12 cellular contexts compared by ENCODE assay signal in genomic region chr1:36174716-36175115, GRCh38. TPM values are rescaled to one million over a fixed set of nuclear protein-coding genes. Genes with fewer than 3 reads are reported as not detected.
A peak's percentile ranks its signal among the peaks of the same experiment; 100 is the strongest.
DNase-seq lines count a peak whose midpoint lies in the region; ATAC-seq, FAIRE-seq and TF ChIP-seq lines count a peak whose summit lies in the region.
"Had no signal": no experiment of that assay in that cellular context is flagged by ENCODE, and none has a peak within 500 bp of the region (broad histone marks: within the 10 kb centered on the region; RNA-seq: fewer than 3 reads in every experiment).

No MANE protein-coding gene starts in this region.

- TF ChIP-seq CTCF in heart left ventricle (IDR thresholded peaks at IDR 0.05) (no peak), K562 (IDR thresholded peaks at IDR 0.05 in 2 of 3, conservative IDR thresholded peaks at IDR 0.05 in 1 of 3; ENCODE audit: insufficient read depth in 2 of 3, low read depth in 1 of 3, low read length in 3 of 3) (no peak), vagina (IDR thresholded peaks at IDR 0.05) (no peak), testis (IDR thresholded peaks at IDR 0.05) (no peak)

- no peak overlapping the region for H3K4me2 ChIP-seq in K562 (ENCODE audit: insufficient read depth, low read length)

- no peak for TF ChIP-seq EP300 in K562 (IDR thresholded peaks at IDR 0.05; ENCODE audit: low read length)

- POLR2A ChIA-PET in K562 (lab: Yijun Ruan, JAX): interaction anchor here (0.7 to 1.9 kb wide), 5 partner anchors 9 to 1244 kb away, joined by 3 to 5 read pairs (median 3); no protein-coding TSS in a partner anchor

- DNase-seq in heart left ventricle (no peak), left ventricle myocardium superior (no peak), K562 (ENCODE audit: extremely low read depth in 1 of 4, low spot score in 3 of 4) (no peak), vagina (ENCODE audit: extremely low spot score in 2 of 2) (no peak), testis (no peak), nucleus accumbens (lab: John Stamatoyannopoulos, UW) (no peak), Kasumi-1 (lab: John Stamatoyannopoulos, UW) (no peak)
- DNase-seq: lower lobe of right lung, NCI-H1930, right lobe of liver had no signal

- H3K79me2 ChIP-seq in K562 (ENCODE audit: control insufficient read depth, insufficient read depth, low read length): 0 out of 3 replicates have a peak, but pooled peaks cover under 1% of the 10 kb centered on the region

- peaks cover 0 to 100% (median 89%) of the 10 kb centered on the region in 9 donors for H3K36me3 ChIP-seq in heart left ventricle
- peaks cover 90% of the 10 kb centered on the region; the same call in 2 of the 3 replicates for H3K36me3 ChIP-seq in K562 (ENCODE audit: control insufficient read depth, insufficient read depth, low read length)
- H3K36me3 ChIP-seq in muscle layer of colon (ENCODE audit: insufficient read depth, low read length): peaks cover 85% of the 10 kb centered on the region
- H3K36me3 ChIP-seq in vagina: peaks cover 0 to 88% of the 10 kb centered on the region in 2 donors
- H3K36me3 ChIP-seq in testis (ENCODE audit: low read depth, missing control alignments): no peaks in the 10 kb centered on the region

- CTCF ChIA-PET in K562 (lab: Yijun Ruan, JAX; ENCODE audit: low intra/inter-chr PET ratio): no interaction called here

- no TSS peak for BruUV-seq in K562 (replicated peaks; lab: Mats Ljungman, UMichigan)

- no peak for FAIRE-seq in K562 (lab: Jason Lieb, UNC)
- FAIRE-seq: GM18507 had no signal

- no peak for TF ChIP-seq RAD21 in K562 (CRISPR knock-in tag; conservative IDR thresholded peaks at IDR 0.05 in 1 of 2, IDR thresholded peaks at IDR 0.05 in 1 of 2)

- H3K27ac ChIP-seq in heart left ventricle (peak overlapping the region; percentile 63 to 100 (median 90)), K562 (ENCODE audit: extremely low read depth, low read depth, low read length) (no peak overlapping the region), muscle layer of colon (ENCODE audit: low read depth, low read length) (peak overlapping the region; percentile 90), vagina (peak overlapping the region; percentile 2), testis (no peak overlapping the region)
- H3K27ac ChIP-seq: right lobe of liver had no signal

- no peak for ATAC-seq in heart left ventricle
- no peak for ATAC-seq in left ventricle myocardium superior
- no peak for ATAC-seq in K562
- ATAC-seq: right lobe of liver had no signal

- no peak for TF ChIP-seq POLR2A in heart left ventricle (IDR thresholded peaks at IDR 0.05)
- no peak for TF ChIP-seq POLR2A in K562 (conservative IDR thresholded peaks at IDR 0.05)
- TF ChIP-seq POLR2A in vagina (IDR thresholded peaks at IDR 0.05): no peak
- TF ChIP-seq POLR2A in testis (IDR thresholded peaks at IDR 0.05): no peak

- no peak overlapping the region; a peak in 1 of 4 replicates for H3K9ac ChIP-seq in K562 (ENCODE audit: insufficient read depth in 1 of 2, low read depth in 2 of 2, low read length in 2 of 2)
- no peak overlapping the region for H3K9ac ChIP-seq in muscle layer of colon (ENCODE audit: low read length)

- 52 to 63% (median 57%) methylated on average over 11 of the region's 11 CpGs for WGBS in heart left ventricle, 4 donors
- WGBS in K562 (ENCODE audit: insufficient coverage, low coverage, missing lambda C conversion rate): 93% methylated on average over 4 of the region's 11 CpGs
- WGBS in testis, 2 donors: 72 to 75% methylated on average over 8 to 11 of the region's 11 CpGs

- no peaks in the 10 kb centered on the region for H3K9me3 ChIP-seq in heart left ventricle
- no peaks in the 10 kb centered on the region for H3K9me3 ChIP-seq in K562 (replicated peaks; ENCODE audit: control insufficient read depth, insufficient read depth, low read depth, low read length)
- H3K9me3 ChIP-seq in muscle layer of colon (ENCODE audit: low read length): no peaks in the 10 kb centered on the region
- no peaks in the 10 kb centered on the region for H3K9me3 ChIP-seq in vagina
- no peaks in the 10 kb centered on the region for H3K9me3 ChIP-seq in testis
- H3K9me3 ChIP-seq: lower lobe of right lung, right lobe of liver had no signal

- no peaks in the 10 kb centered on the region for H3K27me3 ChIP-seq in heart left ventricle
- H3K27me3 ChIP-seq in K562 (ENCODE audit: control insufficient read depth in 2 of 2, insufficient read depth in 2 of 2, low read length in 2 of 2): no peaks in the 10 kb centered on the region
- no peaks in the 10 kb centered on the region for H3K27me3 ChIP-seq in muscle layer of colon (ENCODE audit: control insufficient read depth in 1 of 2, insufficient read depth in 2 of 2, low read length in 2 of 2)
- no peaks in the 10 kb centered on the region for H3K27me3 ChIP-seq in vagina
- no peaks in the 10 kb centered on the region for H3K27me3 ChIP-seq in testis
- H3K27me3 ChIP-seq: right lobe of liver had no signal

- H4K20me1 ChIP-seq in K562 (replicated peaks; ENCODE audit: control insufficient read depth, insufficient read depth, low read length): 0 out of 2 replicates have a peak, but pooled peaks cover 4% of the 10 kb centered on the region

- H3K9me1 ChIP-seq in K562 (ENCODE audit: control insufficient read depth, insufficient read depth, low read length): no peaks in the 10 kb centered on the region

- intact Hi-C loops in heart left ventricle (cut with DNase I): loop anchor here in 1 of 10 donors (2.0 kb wide), 1 partner anchor 14 kb away; no protein-coding TSS in a partner anchor
- intact Hi-C loops in left ventricle myocardium superior (cut with micrococcal nuclease): no loop called here
- intact Hi-C loops in K562 (cut with micrococcal nuclease): no loop called here
- intact Hi-C loops in vagina (cut with DNase I): no loop called here
- intact Hi-C loops in testis (cut with DNase I; ENCODE audit: low total_unique reads): no loop called here

- in situ Hi-C loops in K562 (cut with MboI): no loop called here

- no peak overlapping the region for H2AFZ ChIP-seq in K562 (ENCODE audit: low read depth, low read length)

- H3K4me1 ChIP-seq in heart left ventricle (peaks cover 3 to 92% (median 58%) of the 10 kb centered on the region in 12 donors), K562 (replicated peaks in 1 of 2; ENCODE audit: control insufficient read depth in 2 of 2, insufficient read depth in 2 of 2, low read length in 2 of 2) (peaks cover 0 to 23% of the 10 kb centered on the region in 2 experiments; a peak in 1 of 5 replicates), muscle layer of colon (ENCODE audit: insufficient read depth, low read length) (peaks cover 63% of the 10 kb centered on the region), vagina (peaks cover 22% of the 10 kb centered on the region), testis (peaks cover 10% of the 10 kb centered on the region)

- H3K4me3 ChIP-seq in heart left ventricle (peak overlapping the region in 1 of 12 donors; percentile 13), K562 (no peak overlapping the region), muscle layer of colon (ENCODE audit: low read depth in 1 of 2, low read length in 2 of 2) (no peak overlapping the region), vagina (no peak overlapping the region), testis (no peak overlapping the region)
- H3K4me3 ChIP-seq: lower lobe of right lung, right lobe of liver had no signal

RNA-seq across cellular contexts. Expression of gene MAP7D1, which starts 18.8 kb away (rescaled TPM):
- 100 to 1,000 TPM; 249 to 706 (median 328) TPM for total RNA-seq in heart left ventricle
- 100 to 1,000 TPM; 236 to 331 TPM for polyA plus RNA-seq in heart left ventricle
- 385 TPM for total RNA-seq in left ventricle myocardium superior
- total RNA-seq in K562 (2011; cell fraction: chromatin; rRNA removed; ENCODE audit: low replicate concordance): 28.8 and 80.6 TPM in 2 replicates
- total RNA-seq in K562 (2011; cell fraction: nucleolus; rRNA removed): 47.5 and 62.2 TPM in 2 replicates
- 37.8 and 52.2 TPM in 2 replicates for total RNA-seq in K562 (2011; cell fraction: nucleoplasm; rRNA removed)
- total RNA-seq in K562 (2014; rRNA removed): 72.8 and 74.4 TPM in 2 replicates
- 17.4 and 20.8 TPM in 2 replicates for total RNA-seq in K562 (2014; rRNA removed; fragmentation: Illumina TruSeq; extraction: Trizol)
- total RNA-seq in K562 (2015; rRNA removed; fragmentation: Illumina TruSeq; extraction: Trizol): 34.5 and 37.8 TPM in 2 replicates
- 101 and 108 TPM in 2 replicates for total RNA-seq in K562 (2021)
- polyA plus RNA-seq in K562 (2011; rRNA removed): 17.2 and 18.4 TPM in 2 replicates
- 14.6 and 28.7 TPM in 2 replicates for polyA plus RNA-seq in K562 (2011; cell fraction: cytosol; rRNA removed)
- polyA plus RNA-seq in K562 (2011; cell fraction: nucleus; rRNA removed): 34.1 and 46.2 TPM in 2 replicates
- polyA plus RNA-seq in K562 (2012): 51.5 and 56.5 TPM in 2 replicates
- polyA plus RNA-seq in K562 (2014; fragmentation: Illumina TruSeq; extraction: Trizol): 49.2 and 53.7 TPM in 2 replicates
- 1 to 10 TPM; 3.6 to 4.4 TPM for polyA plus RNA-seq in K562 (2014; fragmentation: Nextera tagmentation; extraction: Ambion mirVana)
- 53.8 and 54.7 TPM in 2 replicates for polyA plus RNA-seq in K562 (2014; rRNA removed)
- 8.2 and 9.2 TPM in 2 replicates for polyA minus RNA-seq in K562 (2011; rRNA and poly(A)+ RNA removed)
- polyA minus RNA-seq in K562 (2011; cell fraction: cytosol; rRNA and poly(A)+ RNA removed): 31.8 and 55.1 TPM in 2 replicates
- polyA minus RNA-seq in K562 (2011; cell fraction: nucleus; rRNA and poly(A)+ RNA removed): 13.1 and 14.8 TPM in 2 replicates
- 93.8 TPM for total RNA-seq in vagina
- total RNA-seq in testis: 10 to 100 TPM; 45.4 to 59.6 TPM
- polyA plus RNA-seq in testis (ENCODE audit: insufficient read depth, low read depth, low replicate concordance): 50.2 TPM

RNA-seq across cellular contexts. Expression of gene TRAPPC3, which starts 25.4 kb away (rescaled TPM):
- 10 to 100 TPM; 45.3 to 77.2 (median 52.9) TPM for total RNA-seq in heart left ventricle
- 10 to 100 TPM; 40.8 to 89.6 TPM for polyA plus RNA-seq in heart left ventricle
- 57.8 TPM for total RNA-seq in left ventricle myocardium superior
- total RNA-seq in K562 (2011; cell fraction: chromatin; rRNA removed; ENCODE audit: low replicate concordance): 60.6 and 88.2 TPM in 2 replicates
- total RNA-seq in K562 (2011; cell fraction: nucleolus; rRNA removed): 67.4 and 71.0 TPM in 2 replicates
- 76.7 and 96.0 TPM in 2 replicates for total RNA-seq in K562 (2011; cell fraction: nucleoplasm; rRNA removed)
- total RNA-seq in K562 (2014; rRNA removed): 132 and 141 TPM in 2 replicates
- 109 and 114 TPM in 2 replicates for total RNA-seq in K562 (2014; rRNA removed; fragmentation: Illumina TruSeq; extraction: Trizol)
- 112 and 115 TPM in 2 replicates for total RNA-seq in K562 (2015; rRNA removed; fragmentation: Illumina TruSeq; extraction: Trizol)
- 83.4 and 90.9 TPM in 2 replicates for total RNA-seq in K562 (2021)
- 128 and 141 TPM in 2 replicates for polyA plus RNA-seq in K562 (2011; rRNA removed)
- 75.6 and 128 TPM in 2 replicates for polyA plus RNA-seq in K562 (2011; cell fraction: cytosol; rRNA removed)
- polyA plus RNA-seq in K562 (2011; cell fraction: nucleus; rRNA removed): 80.4 and 107 TPM in 2 replicates
- 109 and 110 TPM in 2 replicates for polyA plus RNA-seq in K562 (2012)
- 127 and 140 TPM in 2 replicates for polyA plus RNA-seq in K562 (2014; fragmentation: Illumina TruSeq; extraction: Trizol)
- 10 to 100 TPM; 20.6 to 41.8 TPM for polyA plus RNA-seq in K562 (2014; fragmentation: Nextera tagmentation; extraction: Ambion mirVana)
- polyA plus RNA-seq in K562 (2014; rRNA removed): 119 and 142 TPM in 2 replicates
- polyA minus RNA-seq in K562 (2011; rRNA and poly(A)+ RNA removed): 47.8 and 54.0 TPM in 2 replicates
- polyA minus RNA-seq in K562 (2011; cell fraction: cytosol; rRNA and poly(A)+ RNA removed): 29.4 and 32.5 TPM in 2 replicates
- 18.6 and 31.1 TPM in 2 replicates for polyA minus RNA-seq in K562 (2011; cell fraction: nucleus; rRNA and poly(A)+ RNA removed)
- 52.1 TPM for total RNA-seq in vagina
- 100 to 1,000 TPM; 109 to 146 TPM for total RNA-seq in testis
- 111 TPM for polyA plus RNA-seq in testis (ENCODE audit: insufficient read depth, low read depth, low replicate concordance)

RNA-seq across cellular contexts. Expression of gene THRAP3, which starts 49.5 kb away (rescaled TPM):
- total RNA-seq in heart left ventricle: 100 to 1,000 TPM in 4 of 9 donors, 10 to 100 TPM in 5; 68.6 to 106 (median 92.8) TPM
- polyA plus RNA-seq in heart left ventricle: 10 to 100 TPM; 27.9 to 36.5 TPM
- total RNA-seq in left ventricle myocardium superior: 67.9 TPM
- 53.3 and 99.3 TPM in 2 replicates for total RNA-seq in K562 (2011; cell fraction: chromatin; rRNA removed; ENCODE audit: low replicate concordance)
- 40.0 and 45.4 TPM in 2 replicates for total RNA-seq in K562 (2011; cell fraction: nucleolus; rRNA removed)
- total RNA-seq in K562 (2011; cell fraction: nucleoplasm; rRNA removed): 40.3 and 53.6 TPM in 2 replicates
- total RNA-seq in K562 (2014; rRNA removed): 67.9 and 70.5 TPM in 2 replicates
- 100 and 118 TPM in 2 replicates for total RNA-seq in K562 (2014; rRNA removed; fragmentation: Illumina TruSeq; extraction: Trizol)
- 125 and 128 TPM in 2 replicates for total RNA-seq in K562 (2015; rRNA removed; fragmentation: Illumina TruSeq; extraction: Trizol)
- 107 and 123 TPM in 2 replicates for total RNA-seq in K562 (2021)
- polyA plus RNA-seq in K562 (2011; rRNA removed): 101 and 113 TPM in 2 replicates
- polyA plus RNA-seq in K562 (2011; cell fraction: cytosol; rRNA removed): 36.7 and 54.3 TPM in 2 replicates
- 58.5 and 65.3 TPM in 2 replicates for polyA plus RNA-seq in K562 (2011; cell fraction: nucleus; rRNA removed)
- polyA plus RNA-seq in K562 (2012): 61.1 and 64.3 TPM in 2 replicates
- 133 TPM in 2 replicates for polyA plus RNA-seq in K562 (2014; fragmentation: Illumina TruSeq; extraction: Trizol)
- polyA plus RNA-seq in K562 (2014; fragmentation: Nextera tagmentation; extraction: Ambion mirVana): 100 to 1,000 TPM in 1 of 2 experiments, 10 to 100 TPM in 1; 66.2 to 135 TPM
- polyA plus RNA-seq in K562 (2014; rRNA removed): 76.9 and 99.0 TPM in 2 replicates
- polyA minus RNA-seq in K562 (2011; rRNA and poly(A)+ RNA removed): 180 TPM in 2 replicates
- polyA minus RNA-seq in K562 (2011; cell fraction: cytosol; rRNA and poly(A)+ RNA removed): 49.1 and 81.3 TPM in 2 replicates
- 29.9 and 65.6 TPM in 2 replicates for polyA minus RNA-seq in K562 (2011; cell fraction: nucleus; rRNA and poly(A)+ RNA removed)
- total RNA-seq in vagina: 57.7 TPM
- 100 to 1,000 TPM in 1 of 2 donors, 10 to 100 TPM in 1; 93.0 to 112 TPM for total RNA-seq in testis
- 72.5 TPM for polyA plus RNA-seq in testis (ENCODE audit: insufficient read depth, low read depth, low replicate concordance)

RNA-seq across cellular contexts. Expression of gene COL8A2, which starts 49.7 kb away (rescaled TPM):
- total RNA-seq in heart left ventricle (1 to 10 TPM in 5 of 9 donors, under 1 TPM in 4; 0.33 to 2.6 (median 1.1) TPM), left ventricle myocardium superior (0.67 TPM), K562 (2014; rRNA removed) (0.14 TPM in 1 of 2 replicates, not detected in the other), K562 (2014; rRNA removed; fragmentation: Illumina TruSeq; extraction: Trizol) (0.03 TPM in 1 of 2 replicates, not detected in the other), K562 (2015; rRNA removed; fragmentation: Illumina TruSeq; extraction: Trizol) (not detected in 2 replicates), K562 (2021) (0.04 and 0.09 TPM in 2 replicates), vagina (6.4 TPM), testis (1 to 10 TPM; 1.3 to 2.0 TPM)
- polyA plus RNA-seq in heart left ventricle (under 1 TPM; 0.34 to 0.53 TPM), K562 (2011; rRNA removed) (0.04 TPM in 2 replicates), K562 (2014; fragmentation: Illumina TruSeq; extraction: Trizol) (0.07 TPM in 1 of 2 replicates, not detected in the other), K562 (2014; fragmentation: Nextera tagmentation; extraction: Ambion mirVana) (not detected), K562 (2014; rRNA removed) (0.03 TPM in 1 of 2 replicates, not detected in the other), testis (ENCODE audit: insufficient read depth, low read depth, low replicate concordance) (4.2 TPM)
- total RNA-seq in K562 (2011; cell fraction: chromatin; rRNA removed; ENCODE audit: low replicate concordance): 0.07 and 0.11 TPM in 2 replicates
- total RNA-seq in K562 (2011; cell fraction: nucleolus; rRNA removed): 0.13 and 0.17 TPM in 2 replicates
- 0.07 TPM in 1 of 2 replicates, not detected in the other for total RNA-seq in K562 (2011; cell fraction: nucleoplasm; rRNA removed)
- 0.09 TPM in 1 of 2 replicates, not detected in the other for polyA plus RNA-seq in K562 (2011; cell fraction: cytosol; rRNA removed)
- polyA plus RNA-seq in K562 (2011; cell fraction: nucleus; rRNA removed): 0.11 TPM in 1 of 2 replicates, not detected in the other
- polyA plus RNA-seq in K562 (2012): 0.01 and 0.07 TPM in 2 replicates
- not detected in 2 replicates for polyA minus RNA-seq in K562 (2011; rRNA and poly(A)+ RNA removed)
- polyA minus RNA-seq in K562 (2011; cell fraction: cytosol; rRNA and poly(A)+ RNA removed): not detected in 2 replicates
- 0.13 TPM in 1 of 2 replicates, not detected in the other for polyA minus RNA-seq in K562 (2011; cell fraction: nucleus; rRNA and poly(A)+ RNA removed)

Comparison
In these comparisons a context has a peak if more than half of its experiments do, and no peak if none do; other contexts are left out.
1. H3K27ac ChIP-seq: peak in heart left ventricle (12 of 12), muscle layer of colon (single experiment) and vagina (single experiment); none in K562 (single experiment) and testis (0 of 2).